8 cellular contexts compared by ENCODE assay signal in the genomic region with DNA sequence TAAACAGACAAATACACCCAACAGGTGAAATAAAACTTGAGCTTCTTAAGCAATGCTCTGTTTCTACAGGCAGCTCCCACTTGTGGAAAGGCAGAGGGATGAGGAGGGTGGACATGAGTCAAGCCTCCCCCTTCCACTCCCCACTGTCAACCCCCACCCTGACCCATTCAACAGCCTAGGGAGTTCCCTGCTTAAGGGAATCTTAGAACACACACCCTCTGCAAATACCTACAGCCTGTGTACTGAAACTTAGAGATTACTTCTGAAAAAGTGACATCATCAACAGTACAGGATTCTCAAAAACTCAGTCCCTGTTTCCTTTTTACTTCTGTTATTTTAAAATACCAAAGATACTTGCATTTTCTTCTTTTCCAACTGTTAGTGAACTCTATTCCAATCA.
A peak's percentile ranks its signal among the peaks of the same experiment; 100 is the strongest.
DNase-seq lines count a peak whose midpoint lies in the region; ATAC-seq and TF ChIP-seq lines count a peak whose summit lies in the region.

No MANE protein-coding gene starts in this region.

- H3K18ac ChIP-seq in H9 (ENCODE audit: insufficient read length, low read depth, low read length) = no peak overlapping the region

- no peak overlapping the region for H2BK20ac ChIP-seq in H9 (ENCODE audit: low read depth, low read length, poor library complexity, severe bottlenecking)

- H3K27me3 ChIP-seq in body of pancreas = no peaks in the 10 kb centered on the region
- no peaks in the 10 kb centered on the region for H3K27me3 ChIP-seq in H9 (ENCODE audit: insufficient read depth, low read length)
- no peaks in the 10 kb centered on the region for H3K27me3 ChIP-seq in ascending aorta

- H3K23me2 ChIP-seq in H9 (ENCODE audit: insufficient read length, low read depth, low read length, poor library complexity, severe bottlenecking) = no peaks in the 10 kb centered on the region

- no peak overlapping the region for H2BK12ac ChIP-seq in H9 (ENCODE audit: insufficient read length, low read depth, low read length)

- no peak overlapping the region for H3K4me2 ChIP-seq in H9 (ENCODE audit: insufficient read depth, insufficient read length, low read length)

- H3K36me3 Mint-ChIP-seq in H9 (ENCODE audit: insufficient read depth in 1 of 3, low read depth in 3 of 3) = peaks cover 0 to 10% (median 3%) of the 10 kb centered on the region in 3 experiments; a peak in 3 of 7 replicates

- H4K20me1 ChIP-seq in H9 (ENCODE audit: control insufficient read depth, insufficient read depth, insufficient read length) = no peaks in the 10 kb centered on the region

- ATAC-seq in HG03103 (IDR thresholded peaks at IDR 0.05; ENCODE audit: low read depth, unreplicated experiment) (peak; percentile 62), body of pancreas (peak; percentile 12)

- TF ChIP-seq POLR2A in body of pancreas (IDR thresholded peaks at IDR 0.05) = no peak

- no peaks in the 10 kb centered on the region for H3K79me2 ChIP-seq in H9 (ENCODE audit: insufficient read depth, low read length)

- H2AFZ ChIP-seq in H9 (ENCODE audit: low read length) = no peak overlapping the region

- H4K91ac ChIP-seq in H9 (ENCODE audit: insufficient read length, low read depth, low read length) = no peak overlapping the region

- TF ChIP-seq CTCF in body of pancreas (IDR thresholded peaks at IDR 0.05) (no peak), H9 (conservative IDR thresholded peaks at IDR 0.05) (no peak), ascending aorta (IDR thresholded peaks at IDR 0.05) (no peak)

- no peak overlapping the region for H2BK15ac ChIP-seq in H9 (ENCODE audit: low read depth, low read length)

- no peak overlapping the region for H3K4me3 Mint-ChIP-seq in H9

- H3K9ac ChIP-seq in H9 (ENCODE audit: extremely low read depth, insufficient read length, low read length) = no peak overlapping the region

- no peak overlapping the region for H3K4ac ChIP-seq in H9 (ENCODE audit: low read depth, low read length)

- H3K9me3 ChIP-seq in body of pancreas (no peaks in the 10 kb centered on the region), H9 (ENCODE audit: control insufficient read depth, low read depth, low read length) (no peaks in the 10 kb centered on the region), ascending aorta (no peaks in the 10 kb centered on the region)

- DNase-seq in GM19240 (ENCODE audit: insufficient read length, low spot score) (peak; percentile 35), body of pancreas (peak in 1 of 4 donors; percentile 28), skeletal muscle cell (ENCODE audit: low read depth) (peak; percentile 18), NAMALWA (ENCODE audit: low spot score) (no peak), H9 (no peak), ascending aorta (ENCODE audit: low spot score in 2 of 2) (no peak)
- DNase-seq in activated CD8-positive, alpha-beta memory T cell treated with anti-CD3 and anti-CD28 coated beads for 24 hours = no peak

- H3K36me3 ChIP-seq in body of pancreas (replicated peaks in 1 of 2; ENCODE audit: insufficient read depth in 1 of 2, low read depth in 2 of 2) (no peaks in the 10 kb centered on the region), ascending aorta (no peaks in the 10 kb centered on the region)

- no peak overlapping the region for H4K8ac ChIP-seq in H9 (replicated peaks; ENCODE audit: insufficient read length, low read depth, low read length)

- H3K56ac ChIP-seq in H9 (ENCODE audit: insufficient read length, low read depth, low read length) = no peak overlapping the region

- peaks cover 17 to 21% of the 10 kb centered on the region in 2 experiments for H3K4me1 Mint-ChIP-seq in H9

- no peak overlapping the region for H3K23ac ChIP-seq in H9 (ENCODE audit: insufficient read length, low read depth, low read length)

- H2BK120ac ChIP-seq in H9 (ENCODE audit: low read depth, low read length, poor library complexity, severe bottlenecking) = no peak overlapping the region

- H3K27ac Mint-ChIP-seq in H9 = no peak overlapping the region

- peaks cover 11 to 19% of the 10 kb centered on the region in 2 experiments; a peak in 3 of 5 replicates for H3K9me3 Mint-ChIP-seq in H9

- no peak overlapping the region for H3K14ac ChIP-seq in H9 (ENCODE audit: insufficient read depth, low read length)

- no peak overlapping the region for H3T11ph ChIP-seq in H9 (ENCODE audit: low read length)

- H3K4me3 ChIP-seq in body of pancreas (no peak overlapping the region), skeletal muscle cell (ENCODE audit: low read depth, low read length) (no peak overlapping the region), ascending aorta (no peak overlapping the region)

- intact Hi-C loops in body of pancreas (cut with DNase I) = no loop called here
- intact Hi-C loops in ascending aorta (cut with DNase I) = no loop called here

- no peak overlapping the region for H2BK5ac ChIP-seq in H9 (ENCODE audit: insufficient read length, low read length)

- H4K5ac ChIP-seq in H9 (ENCODE audit: insufficient read length, low read depth, low read length) = no peak overlapping the region

- H3K27ac ChIP-seq in body of pancreas (peak overlapping the region; percentile 27 to 92 (median 70)), H9 (ENCODE audit: insufficient read length, low read depth, low read length) (no peak overlapping the region), ascending aorta (no peak overlapping the region)

- no peaks in the 10 kb centered on the region; the same call in 1 of the 2 replicates for H3K27me3 Mint-ChIP-seq in H9 (ENCODE audit: low read depth)

- no peak overlapping the region for H2AK5ac ChIP-seq in H9 (ENCODE audit: insufficient read length, low read length)

- no peaks in the 10 kb centered on the region for H3K79me1 ChIP-seq in H9 (ENCODE audit: insufficient read depth, low read depth, low read length, poor library complexity, severe bottlenecking)

- H3K4me1 ChIP-seq in body of pancreas (peaks cover 57% of the 10 kb centered on the region), H9 (ENCODE audit: insufficient read depth, low read length) (peaks cover 3% of the 10 kb centered on the region; the same call in 1 of the 2 replicates), ascending aorta (no peaks in the 10 kb centered on the region)

Comparison
In these comparisons a context has a peak if more than half of its experiments do, and no peak if none do; other contexts are left out.
1. DNase-seq: peak in GM19240 (single experiment) and skeletal muscle cell (single experiment); none in NAMALWA (single experiment), H9 (single experiment), ascending aorta (0 of 2) and activated CD8-positive, alpha-beta memory T cell treated with anti-CD3 and anti-CD28 coated beads for 24 hours (single experiment).
2. H3K27ac ChIP-seq: peak in body of pancreas (4 of 4); none in H9 (single experiment) and ascending aorta (0 of 2).